ENCODE assay signal across 11 cellular contexts in genomic region chr7:105448181-105448580, GRCh38. TPM values are rescaled to one million over a fixed set of nuclear protein-coding genes. Genes with fewer than 3 reads are reported as not detected.
DNase-seq lines count a peak whose midpoint lies in the region; ATAC-seq and TF ChIP-seq lines count a peak whose summit lies in the region.
"Had no signal": no experiment of that assay in that cellular context is flagged by ENCODE, and none has a peak within 500 bp of the region (broad histone marks: within the 10 kb centered on the region; RNA-seq: fewer than 3 reads in every experiment).

No MANE protein-coding gene starts in this region.

- no peak for TF ChIP-seq CTCF in Calu3 (IDR thresholded peaks at IDR 0.05; ENCODE audit: unreplicated experiment)

- ATAC-seq in GM18502 (IDR thresholded peaks at IDR 0.05; ENCODE audit: poor library complexity, unreplicated experiment) (peak; percentile 66), GM21367 (IDR thresholded peaks at IDR 0.05; ENCODE audit: unreplicated experiment) (peak; percentile 66), HG03135 (IDR thresholded peaks at IDR 0.05; ENCODE audit: unreplicated experiment) (peak; percentile 53), Right ventricle myocardium inferior (no peak)
- peak; percentile 58 for ATAC-seq in effector memory CD8-positive, alpha-beta T cell (replicated peaks)
- ATAC-seq: left colon had no signal

- no peaks in the 10 kb centered on the region for H3K9me3 Mint-ChIP-seq in effector memory CD8-positive, alpha-beta T cell
- no peaks in the 10 kb centered on the region for H3K9me3 Mint-ChIP-seq in Calu3 (ENCODE audit: low read depth, unreplicated experiment)

- DNase-seq in effector memory CD8-positive, alpha-beta T cell, result no peak
- DNase-seq in Calu3, result no peak
- no peak for DNase-seq in NCI-H446 (lab: John Stamatoyannopoulos, UW)
- no peak for DNase-seq in dermis blood vessel endothelial cell
- DNase-seq in Right ventricle myocardium inferior (ENCODE audit: missing footprints), result no peak
- DNase-seq: left colon; NCI-H1048; stimulated activated CD4-positive, alpha-beta T cell treated with anti-CD3 and anti-CD28 coated beads, Interleukin-4, amount 100 ng/mL, for 24 hours had no signal

- intact Hi-C loops in Calu3 (cut with micrococcal nuclease; ENCODE audit: unreplicated experiment), result no loop called here
- intact Hi-C loops in Right ventricle myocardium inferior (cut with DNase I), result no loop called here

- peak overlapping the region; percentile 89 to 90 for H3K27ac Mint-ChIP-seq in effector memory CD8-positive, alpha-beta T cell
- H3K27ac Mint-ChIP-seq in Calu3 (ENCODE audit: unreplicated experiment), result no peak overlapping the region

- peak overlapping the region; percentile 53 to 65 for H3K4me3 Mint-ChIP-seq in effector memory CD8-positive, alpha-beta T cell
- H3K4me3 Mint-ChIP-seq in Calu3 (ENCODE audit: low read depth, unreplicated experiment), result no peak overlapping the region

- CTCF ChIA-PET in Calu3 (lab: Charles Lee), result no interaction called here

- peaks cover 3% of the 10 kb centered on the region for H3K36me3 Mint-ChIP-seq in effector memory CD8-positive, alpha-beta T cell (ENCODE audit: insufficient read depth)
- no peaks in the 10 kb centered on the region for H3K36me3 Mint-ChIP-seq in Calu3 (ENCODE audit: insufficient read depth, unreplicated experiment)

- H3K27me3 Mint-ChIP-seq in effector memory CD8-positive, alpha-beta T cell, result no peaks in the 10 kb centered on the region
- no peaks in the 10 kb centered on the region for H3K27me3 Mint-ChIP-seq in Calu3 (ENCODE audit: unreplicated experiment)

- peaks cover 24 to 36% of the 10 kb centered on the region in 2 donors for H3K4me1 Mint-ChIP-seq in effector memory CD8-positive, alpha-beta T cell (ENCODE audit: low read depth in 2 of 2)
- no peaks in the 10 kb centered on the region for H3K4me1 Mint-ChIP-seq in Calu3 (ENCODE audit: low read depth, unreplicated experiment)

- BruUV-seq in Calu3 (replicated peaks; lab: Mats Ljungman, UMichigan), result no TSS peak

RNA-seq across cellular contexts. Expression of gene SRPK2, which starts 59.5 kb away (rescaled TPM):
- total RNA-seq in Calu3 (2022) (36.9 and 40.2 TPM in 2 replicates), dermis blood vessel endothelial cell (59.2 and 97.9 TPM in 2 replicates), Right ventricle myocardium inferior (26.8 TPM)
